ENCODE assay signal across 10 cellular contexts in the genomic region with DNA sequence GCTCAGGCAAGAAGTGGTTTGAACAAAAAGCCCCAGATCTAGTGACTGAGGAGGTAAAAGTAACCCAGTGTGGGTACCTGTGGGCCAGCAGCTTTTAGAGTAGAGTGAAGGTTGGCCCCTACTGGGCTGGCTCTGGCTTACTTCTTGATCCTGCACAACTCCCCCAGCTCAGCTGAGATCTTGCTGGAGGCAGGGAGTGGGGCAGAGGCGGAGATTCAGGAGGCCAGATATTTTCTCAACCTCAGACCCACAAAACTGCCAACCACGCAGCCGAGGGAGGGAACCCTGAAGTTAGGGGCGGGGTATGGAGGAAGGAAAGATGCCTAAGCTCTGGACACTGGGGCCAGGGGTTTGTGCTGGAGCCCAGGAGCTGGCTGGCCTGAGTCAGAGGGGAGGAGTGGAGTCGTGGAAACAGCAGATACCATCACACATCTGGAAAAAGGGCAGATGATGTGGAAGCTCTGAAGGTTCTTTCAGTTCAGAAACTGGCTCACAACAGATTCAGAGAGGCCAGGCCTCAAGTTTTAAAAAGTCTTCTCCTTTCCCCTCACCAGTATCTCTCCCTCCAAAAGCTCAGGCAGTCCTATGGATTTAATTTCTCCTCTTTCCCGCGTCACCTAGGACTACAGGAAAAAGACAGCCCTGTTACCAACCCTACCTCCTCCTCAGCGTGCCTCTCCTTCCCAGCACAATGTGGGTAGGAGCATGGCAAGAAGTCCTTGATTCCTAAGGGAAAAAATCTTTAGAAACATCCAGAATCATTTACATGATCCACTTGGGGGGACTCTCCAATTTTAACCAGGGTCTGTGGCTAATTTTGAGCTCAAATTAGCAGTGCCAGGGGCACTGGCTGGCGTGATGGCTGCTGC. TPM values are rescaled to one million over a fixed set of nuclear protein-coding genes. Genes with fewer than 3 reads are reported as not detected.
A peak's percentile ranks its signal among the peaks of the same experiment; 100 is the strongest.
DNase-seq lines count a peak whose midpoint lies in the region; ATAC-seq and TF ChIP-seq lines count a peak whose summit lies in the region.
"Had no signal": no experiment of that assay in that cellular context is flagged by ENCODE, and none has a peak within 500 bp of the region (broad histone marks: within the 10 kb centered on the region; RNA-seq: fewer than 3 reads in every experiment).

No MANE protein-coding gene starts in this region.

- H3K4me1 Mint-ChIP-seq in WTC11 = peaks cover 26% of the 10 kb centered on the region

- ATAC-seq in WTC11 (no peak), right cardiac atrium (peak; percentile 30 to 75), GM18498 (IDR thresholded peaks at IDR 0.05; ENCODE audit: unreplicated experiment) (no peak), GM19395 (IDR thresholded peaks at IDR 0.05; ENCODE audit: unreplicated experiment) (no peak)

- H3K27me3 ChIP-seq in right cardiac atrium (ENCODE audit: control insufficient read depth, insufficient read depth) (no peaks in the 10 kb centered on the region), subcutaneous abdominal adipose tissue (ENCODE audit: control insufficient read depth in 5 of 5, insufficient read depth in 4 of 5, low read length in 5 of 5) (no peaks in the 10 kb centered on the region)

- CTCF ChIA-PET in WTC11 (lab: Charles Lee) = interaction anchor here (1.0 to 8.2 kb wide), 18 partner anchors 8 to 460 kb away, joined by 3 to 116 read pairs (median 6); a partner anchor contains a TSS

- H3K4me1 ChIP-seq in right cardiac atrium (ENCODE audit: control insufficient read depth, insufficient read depth, low read length) (peaks cover 9% of the 10 kb centered on the region), subcutaneous abdominal adipose tissue (ENCODE audit: control insufficient read depth in 5 of 5, insufficient read depth in 5 of 5, low read length in 5 of 5) (peaks cover 0 to 16% (median 6%) of the 10 kb centered on the region in 5 donors)

- H3K36me3 Mint-ChIP-seq in WTC11 = no peaks in the 10 kb centered on the region

- no peaks in the 10 kb centered on the region for H3K27me3 Mint-ChIP-seq in WTC11 (ENCODE audit: low read depth)

- H3K4me3 ChIP-seq in right cardiac atrium (ENCODE audit: low read length) (no peak overlapping the region), subcutaneous abdominal adipose tissue (ENCODE audit: low read depth in 1 of 5, low read length in 5 of 5) (no peak overlapping the region)

- H3K4me3 Mint-ChIP-seq in WTC11 = no peak overlapping the region

- H3K27ac Mint-ChIP-seq in WTC11 = 0 out of 2 replicates have a peak overlapping the region, but pooled peaks have one; percentile 64

- H3K27ac ChIP-seq in right cardiac atrium (ENCODE audit: low read length) = peak overlapping the region; percentile 96
- H3K27ac ChIP-seq in subcutaneous abdominal adipose tissue (ENCODE audit: low read depth, low read length) = peak overlapping the region; percentile 41

- H3K9me3 ChIP-seq in right cardiac atrium (ENCODE audit: control insufficient read depth, low read length) (no peaks in the 10 kb centered on the region), subcutaneous abdominal adipose tissue (ENCODE audit: control insufficient read depth in 5 of 5, low read length in 5 of 5) (no peaks in the 10 kb centered on the region)

- intact Hi-C loops in right cardiac atrium (cut with DNase I) = no loop called here

- DNase-seq in activated CD4-positive, alpha-beta T cell treated with anti-CD3 and anti-CD28 coated beads for 48 hours = peak; percentile 31
- no peak for DNase-seq in activated CD4-positive, alpha-beta T cell treated with anti-CD3 and anti-CD28 coated beads, Interleukin-2, amount 50 U/mL, for 1 hour
- DNase-seq in WTC11 (ENCODE audit: low spot score) = no peak
- peak; percentile 62 to 73 (median 64) for DNase-seq in right cardiac atrium
- DNase-seq in globus pallidus (ENCODE audit: low spot score) = no peak
- DNase-seq: NCI-H1105 treated with DMSO at 0.1 percent for 48 hours; stimulated activated CD4-positive, alpha-beta T cell treated with anti-CD3 and anti-CD28 coated beads, Interleukin-2, amount 100 ng/mL, for 48 hours had no signal

- 52% methylated on average over 9 of the region's 9 CpGs for WGBS in right cardiac atrium

- no peak for TF ChIP-seq CTCF in WTC11 (IDR thresholded peaks at IDR 0.05)

- peak overlapping the region in 1 of 5 donors; percentile 56 for H3K9ac ChIP-seq in subcutaneous abdominal adipose tissue (ENCODE audit: low read length in 5 of 5)

- POLR2A ChIA-PET in WTC11 (lab: Charles Lee) = no interaction called here

- H3K36me3 ChIP-seq in subcutaneous abdominal adipose tissue (ENCODE audit: control insufficient read depth in 5 of 5, insufficient read depth in 5 of 5, low read length in 5 of 5) = peaks cover 0 to 32% (median 5%) of the 10 kb centered on the region in 5 donors

- no peaks in the 10 kb centered on the region for H3K9me3 Mint-ChIP-seq in WTC11

TF ChIP-seq in WTC11, 78 proteins besides CTCF, POLR2A, EP300 and RAD21:
- TF ChIP-seq FOXJ3 (CRISPR knock-in tag; IDR thresholded peaks at IDR 0.05; ENCODE audit: borderline replicate concordance) (no peak), ZNF219 (CRISPR knock-in tag; IDR thresholded peaks at IDR 0.05; ENCODE audit: borderline replicate concordance) (no peak), ZNF138 (CRISPR knock-in tag; conservative IDR thresholded peaks at IDR 0.05) (no peak), ZNF671 (CRISPR knock-in tag; IDR thresholded peaks at IDR 0.05) (no peak), SP1 (CRISPR knock-in tag; conservative IDR thresholded peaks at IDR 0.05) (no peak), NR2C2 (CRISPR knock-in tag; IDR thresholded peaks at IDR 0.05) (no peak), ZNF416 (CRISPR knock-in tag; IDR thresholded peaks at IDR 0.05) (no peak)
- TF ChIP-seq, protein P1, sequence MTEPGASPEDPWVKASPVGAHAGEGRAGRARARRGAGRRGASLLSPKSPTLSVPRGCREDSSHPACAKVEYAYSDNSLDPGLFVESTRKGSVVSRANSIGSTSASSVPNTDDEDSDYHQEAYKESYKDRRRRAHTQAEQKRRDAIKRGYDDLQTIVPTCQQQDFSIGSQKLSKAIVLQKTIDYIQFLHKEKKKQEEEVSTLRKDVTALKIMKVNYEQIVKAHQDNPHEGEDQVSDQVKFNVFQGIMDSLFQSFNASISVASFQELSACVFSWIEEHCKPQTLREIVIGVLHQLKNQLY (CRISPR knock-in tag; IDR thresholded peaks at IDR 0.05) = no peak
- TF ChIP-seq, protein P2, sequence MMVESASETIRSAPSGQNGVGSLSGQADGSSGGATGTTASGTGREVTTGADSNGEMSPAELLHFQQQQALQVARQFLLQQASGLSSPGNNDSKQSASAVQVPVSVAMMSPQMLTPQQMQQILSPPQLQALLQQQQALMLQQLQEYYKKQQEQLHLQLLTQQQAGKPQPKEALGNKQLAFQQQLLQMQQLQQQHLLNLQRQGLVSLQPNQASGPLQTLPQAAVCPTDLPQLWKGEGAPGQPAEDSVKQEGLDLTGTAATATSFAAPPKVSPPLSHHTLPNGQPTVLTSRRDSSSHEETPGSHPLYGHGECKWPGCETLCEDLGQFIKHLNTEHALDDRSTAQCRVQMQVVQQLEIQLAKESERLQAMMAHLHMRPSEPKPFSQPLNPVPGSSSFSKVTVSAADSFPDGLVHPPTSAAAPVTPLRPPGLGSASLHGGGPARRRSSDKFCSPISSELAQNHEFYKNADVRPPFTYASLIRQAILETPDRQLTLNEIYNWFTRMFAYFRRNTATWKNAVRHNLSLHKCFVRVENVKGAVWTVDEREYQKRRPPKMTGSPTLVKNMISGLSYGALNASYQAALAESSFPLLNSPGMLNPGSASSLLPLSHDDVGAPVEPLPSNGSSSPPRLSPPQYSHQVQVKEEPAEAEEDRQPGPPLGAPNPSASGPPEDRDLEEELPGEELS (CRISPR knock-in tag; IDR thresholded peaks at IDR 0.05) = no peak
- TF ChIP-seq, protein P3, sequence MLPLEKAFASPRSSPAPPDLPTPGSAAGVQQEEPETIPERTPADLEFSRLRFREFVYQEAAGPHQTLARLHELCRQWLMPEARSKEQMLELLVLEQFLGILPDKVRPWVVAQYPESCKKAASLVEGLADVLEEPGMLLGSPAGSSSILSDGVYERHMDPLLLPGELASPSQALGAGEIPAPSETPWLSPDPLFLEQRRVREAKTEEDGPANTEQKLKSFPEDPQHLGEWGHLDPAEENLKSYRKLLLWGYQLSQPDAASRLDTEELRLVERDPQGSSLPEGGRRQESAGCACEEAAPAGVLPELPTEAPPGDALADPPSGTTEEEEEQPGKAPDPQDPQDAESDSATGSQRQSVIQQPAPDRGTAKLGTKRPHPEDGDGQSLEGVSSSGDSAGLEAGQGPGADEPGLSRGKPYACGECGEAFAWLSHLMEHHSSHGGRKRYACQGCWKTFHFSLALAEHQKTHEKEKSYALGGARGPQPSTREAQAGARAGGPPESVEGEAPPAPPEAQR (CRISPR knock-in tag; IDR thresholded peaks at IDR 0.05) = no peak
- TF ChIP-seq, protein P4, sequence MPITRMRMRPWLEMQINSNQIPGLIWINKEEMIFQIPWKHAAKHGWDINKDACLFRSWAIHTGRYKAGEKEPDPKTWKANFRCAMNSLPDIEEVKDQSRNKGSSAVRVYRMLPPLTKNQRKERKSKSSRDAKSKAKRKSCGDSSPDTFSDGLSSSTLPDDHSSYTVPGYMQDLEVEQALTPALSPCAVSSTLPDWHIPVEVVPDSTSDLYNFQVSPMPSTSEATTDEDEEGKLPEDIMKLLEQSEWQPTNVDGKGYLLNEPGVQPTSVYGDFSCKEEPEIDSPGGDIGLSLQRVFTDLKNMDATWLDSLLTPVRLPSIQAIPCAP (CRISPR knock-in tag; IDR thresholded peaks at IDR 0.05) = no peak
- TF ChIP-seq, protein P5, sequence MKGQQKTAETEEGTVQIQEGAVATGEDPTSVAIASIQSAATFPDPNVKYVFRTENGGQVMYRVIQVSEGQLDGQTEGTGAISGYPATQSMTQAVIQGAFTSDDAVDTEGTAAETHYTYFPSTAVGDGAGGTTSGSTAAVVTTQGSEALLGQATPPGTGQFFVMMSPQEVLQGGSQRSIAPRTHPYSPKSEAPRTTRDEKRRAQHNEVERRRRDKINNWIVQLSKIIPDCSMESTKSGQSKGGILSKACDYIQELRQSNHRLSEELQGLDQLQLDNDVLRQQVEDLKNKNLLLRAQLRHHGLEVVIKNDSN (CRISPR knock-in tag; IDR thresholded peaks at IDR 0.05) = no peak

RNA-seq across cellular contexts. Expression of a gene that starts 48.1 kb away (rescaled TPM):
- total RNA-seq in WTC11 (2021) (38.5 to 54.9 TPM (median 42.5 TPM) in 3 replicates), right cardiac atrium (100 to 1,000 TPM; 206 to 312 (median 277) TPM)
- 248 TPM for polyA plus RNA-seq in right cardiac atrium

Comparison
In these comparisons a context has a peak if more than half of its experiments do, and no peak if none do; other contexts are left out.
1. DNase-seq: peak in activated CD4-positive, alpha-beta T cell treated with anti-CD3 and anti-CD28 coated beads for 48 hours (single experiment) and right cardiac atrium (3 of 3); none in activated CD4-positive, alpha-beta T cell treated with anti-CD3 and anti-CD28 coated beads, Interleukin-2, amount 50 U/mL, for 1 hour (single experiment), WTC11 (single experiment) and globus pallidus (single experiment).
2. ATAC-seq: peak in right cardiac atrium (2 of 2); none in WTC11 (single experiment), GM18498 (single experiment) and GM19395 (single experiment).